13 cellular contexts compared by ENCODE assay signal in genomic region chr19:50300814-50301606, GRCh38. TPM values are rescaled to one million over a fixed set of nuclear protein-coding genes. Genes with fewer than 3 reads are reported as not detected.
A peak's percentile ranks its signal among the peaks of the same experiment; 100 is the strongest.
DNase-seq lines count a peak whose midpoint lies in the region; ATAC-seq and TF ChIP-seq lines count a peak whose summit lies in the region.
"Had no signal": no experiment of that assay in that cellular context is flagged by ENCODE, and none has a peak within 500 bp of the region (broad histone marks: within the 10 kb centered on the region; RNA-seq: fewer than 3 reads in every experiment).

No MANE protein-coding gene starts in this region.

- no peaks in the 10 kb centered on the region for H3K9me3 Mint-ChIP-seq in activated naive CD4-positive, alpha-beta T cell treated with anti-CD3 and anti-CD28 coated beads for 36 hours
- H3K9me3 Mint-ChIP-seq in stimulated activated naive CD8-positive, alpha-beta T cell treated with anti-CD3 and anti-CD28 coated beads, Interleukin-15, amount 100 ng/mL, for 72 hours, result no peaks in the 10 kb centered on the region
- H3K9me3 Mint-ChIP-seq: natural killer cell treated with Interleukin-12 subunit alpha and Interleukin-12 subunit beta and Interleukin-15 and Interleukin-18, amount 100 ng/mL, for 72 hours had no signal

- H3K27ac Mint-ChIP-seq in activated naive CD4-positive, alpha-beta T cell treated with anti-CD3 and anti-CD28 coated beads for 36 hours, result no peak overlapping the region
- H3K27ac Mint-ChIP-seq in stimulated activated naive CD8-positive, alpha-beta T cell treated with anti-CD3 and anti-CD28 coated beads, Interleukin-15, amount 100 ng/mL, for 72 hours, result peak overlapping the region in 1 of 2 donors; percentile 36
- H3K27ac Mint-ChIP-seq: natural killer cell treated with Interleukin-12 subunit alpha and Interleukin-12 subunit beta and Interleukin-15 and Interleukin-18, amount 100 ng/mL, for 72 hours had no signal

- CTCF ChIA-PET in activated naive CD4-positive, alpha-beta T cell treated with anti-CD3 and anti-CD28 coated beads for 36 hours (lab: Charles Lee), result interaction anchor here (0.8 to 1.1 kb wide), 2 partner anchors 56 to 179 kb away, joined by 3 read pairs; no protein-coding TSS in a partner anchor

- no peak overlapping the region for H3K27ac ChIP-seq in esophagus squamous epithelium
- H3K27ac ChIP-seq: heart left ventricle had no signal

- peak; percentile 79 for ATAC-seq in esophagus mucosa
- peak; percentile 100 for ATAC-seq in stimulated activated naive CD8-positive, alpha-beta T cell treated with anti-CD3 and anti-CD28 coated beads, Interleukin-15, amount 100 ng/mL, for 72 hours
- ATAC-seq: heart left ventricle had no signal

- H3K4me1 Mint-ChIP-seq in activated naive CD4-positive, alpha-beta T cell treated with anti-CD3 and anti-CD28 coated beads for 36 hours (ENCODE audit: low read depth), result peaks cover 16% of the 10 kb centered on the region
- H3K4me1 Mint-ChIP-seq in stimulated activated naive CD8-positive, alpha-beta T cell treated with anti-CD3 and anti-CD28 coated beads, Interleukin-15, amount 100 ng/mL, for 72 hours, result peaks cover 14% of the 10 kb centered on the region

- H3K4me1 ChIP-seq in esophagus squamous epithelium, result peaks cover 0 to 7% (median 0%) of the 10 kb centered on the region in 3 donors
- H3K4me1 ChIP-seq: heart left ventricle had no signal

- peaks cover 26% of the 10 kb centered on the region for H3K27me3 Mint-ChIP-seq in activated naive CD4-positive, alpha-beta T cell treated with anti-CD3 and anti-CD28 coated beads for 36 hours (ENCODE audit: low read depth)
- peaks cover 47% of the 10 kb centered on the region for H3K27me3 Mint-ChIP-seq in stimulated activated naive CD8-positive, alpha-beta T cell treated with anti-CD3 and anti-CD28 coated beads, Interleukin-15, amount 100 ng/mL, for 72 hours

- H3K9me3 ChIP-seq in esophagus squamous epithelium, result no peaks in the 10 kb centered on the region

- H3K4me3 ChIP-seq in esophagus squamous epithelium, result no peak overlapping the region
- H3K4me3 ChIP-seq: heart left ventricle had no signal

- TF ChIP-seq CTCF in esophagus squamous epithelium (IDR thresholded peaks at IDR 0.05), result no peak

- H3K36me3 ChIP-seq in esophagus squamous epithelium, result peaks cover 0 to 47% (median 0%) of the 10 kb centered on the region in 3 donors

- DNase-seq in activated naive CD4-positive, alpha-beta T cell treated with anti-CD3 and anti-CD28 coated beads for 36 hours, result peak; percentile 55
- DNase-seq in activated naive CD4-positive, alpha-beta T cell treated with Interleukin-2 at 50 U/mL for 16 hours, result no peak
- DNase-seq in NOMO-1 treated with DMSO at 0.1 percent for 48 hours (lab: John Stamatoyannopoulos, UW; ENCODE audit: unreplicated experiment), result peak; percentile 53
- DNase-seq in stimulated activated naive CD8-positive, alpha-beta T cell treated with anti-CD3 and anti-CD28 coated beads, Interleukin-15, amount 100 ng/mL, for 72 hours, result peak in 1 of 2 donors; percentile 23
- DNase-seq in NCI-H510A (lab: John Stamatoyannopoulos, UW), result no peak
- no peak for DNase-seq in cerebellum (ENCODE audit: low spot score)
- no peak for DNase-seq in esophagus squamous epithelium (lab: John Stamatoyannopoulos, UW)
- DNase-seq: activated gamma-delta T cell treated with Interleukin-2 at 50 U/mL for 16 hours, DMS153, heart left ventricle, NCI-H2029 had no signal

- no peaks in the 10 kb centered on the region for H3K27me3 ChIP-seq in esophagus squamous epithelium
- H3K27me3 ChIP-seq: heart left ventricle had no signal

- TF ChIP-seq POLR2A in esophagus squamous epithelium (IDR thresholded peaks at IDR 0.05), result no peak

- 20 to 21% methylated on average over 10 of the region's 10 CpGs for WGBS in esophagus squamous epithelium, 2 donors

- no peak overlapping the region for H3K4me3 Mint-ChIP-seq in activated naive CD4-positive, alpha-beta T cell treated with anti-CD3 and anti-CD28 coated beads for 36 hours
- peak overlapping the region in 1 of 2 donors; percentile 27 for H3K4me3 Mint-ChIP-seq in stimulated activated naive CD8-positive, alpha-beta T cell treated with anti-CD3 and anti-CD28 coated beads, Interleukin-15, amount 100 ng/mL, for 72 hours
- H3K4me3 Mint-ChIP-seq: natural killer cell treated with Interleukin-12 subunit alpha and Interleukin-12 subunit beta and Interleukin-15 and Interleukin-18, amount 100 ng/mL, for 72 hours had no signal

- intact Hi-C loops in activated naive CD4-positive, alpha-beta T cell treated with anti-CD3 and anti-CD28 coated beads for 36 hours (cut with micrococcal nuclease), result loop anchor here (1.0 to 2.0 kb wide), 2 partner anchors 16 to 46 kb away; no protein-coding TSS in a partner anchor
- intact Hi-C loops in esophagus squamous epithelium (cut with DNase I), result no loop called here

- H3K36me3 Mint-ChIP-seq in activated naive CD4-positive, alpha-beta T cell treated with anti-CD3 and anti-CD28 coated beads for 36 hours (ENCODE audit: low read depth), result no peaks in the 10 kb centered on the region
- H3K36me3 Mint-ChIP-seq: natural killer cell treated with Interleukin-12 subunit alpha and Interleukin-12 subunit beta and Interleukin-15 and Interleukin-18, amount 100 ng/mL, for 72 hours had no signal

RNA-seq across cellular contexts. Expression of gene KCNC3, which starts 28.2 kb away (rescaled TPM):
- 1 to 10 TPM; 2.0 to 2.4 TPM for total RNA-seq in activated naive CD4-positive, alpha-beta T cell treated with anti-CD3 and anti-CD28 coated beads for 36 hours
- total RNA-seq in esophagus mucosa (0.48 TPM), cerebellum (6.3 TPM), esophagus squamous epithelium (under 1 TPM in 3 of 4 donors, not detected in 1; 0.48 to 0.87 (median 0.57) TPM)

Comparison
In these comparisons a context has a peak if more than half of its experiments do, and no peak if none do; other contexts are left out.
1. DNase-seq: peak in activated naive CD4-positive, alpha-beta T cell treated with anti-CD3 and anti-CD28 coated beads for 36 hours (single experiment) and NOMO-1 treated with DMSO at 0.1 percent for 48 hours (single experiment); none in activated naive CD4-positive, alpha-beta T cell treated with Interleukin-2 at 50 U/mL for 16 hours (single experiment), NCI-H510A (single experiment), cerebellum (single experiment) and esophagus squamous epithelium (single experiment).